In the genomic region with DNA sequence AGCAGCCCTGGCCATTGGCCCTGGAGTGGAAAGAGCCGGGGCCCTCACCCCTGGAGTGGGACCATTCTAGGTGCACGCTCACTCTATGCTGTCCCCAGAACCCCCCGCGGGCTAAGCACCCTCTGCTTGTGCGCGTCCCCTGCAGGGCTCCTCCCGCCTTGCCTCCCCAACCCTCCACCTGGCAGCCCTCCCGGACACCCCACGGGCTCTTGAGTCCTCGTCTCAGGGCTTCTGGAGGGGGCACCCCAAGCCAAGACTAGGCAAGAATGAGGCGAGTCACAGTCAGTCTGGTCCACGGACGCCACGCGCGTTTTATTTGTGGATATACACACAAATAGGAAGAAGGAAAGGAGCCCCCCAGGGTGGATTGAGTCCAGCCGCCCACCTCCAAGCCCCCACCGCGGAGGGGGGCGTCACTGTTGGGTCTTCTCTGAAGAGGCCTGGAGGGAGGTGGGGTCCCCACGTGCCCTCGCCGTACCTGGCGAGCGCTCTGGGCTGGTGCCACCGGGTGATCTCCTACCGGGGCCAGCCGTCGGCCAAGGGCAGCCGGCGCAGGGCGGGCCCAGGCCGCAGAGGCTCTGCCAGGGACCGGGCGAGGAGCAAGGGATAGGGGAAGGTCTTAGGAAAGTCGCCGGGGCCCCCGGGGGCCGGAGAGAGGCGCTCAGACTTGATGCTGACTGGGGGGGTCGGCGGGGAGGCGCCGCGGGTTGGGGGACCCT, we compare ENCODE assay signal across 11 cellular contexts. TPM values are rescaled to one million over a fixed set of nuclear protein-coding genes. Genes with fewer than 3 reads are reported as not detected.
DNase-seq lines count a peak whose midpoint lies in the region; ATAC-seq and TF ChIP-seq lines count a peak whose summit lies in the region.
"Had no signal": no experiment of that assay in that cellular context is flagged by ENCODE, and none has a peak within 500 bp of the region (broad histone marks: within the 10 kb centered on the region; RNA-seq: fewer than 3 reads in every experiment).

No MANE protein-coding gene starts in this region.

- no peaks in the 10 kb centered on the region for H3K9me3 ChIP-seq in left lung

- no peak overlapping the region for H3K4me2 ChIP-seq in KMS-11

- H4K20me1 ChIP-seq in KMS-11 (ENCODE audit: insufficient read depth): no peaks in the 10 kb centered on the region

- in situ Hi-C loops in brain microvascular endothelial cell (cut with HindIII; ENCODE audit: low pct_ligation_motif_present, low sequenced_read_pairs): no loop called here

- H3K9me3 Mint-ChIP-seq in stimulated activated memory B cell treated with anti-CD40 and anti-IgM and Interleukin-4, amounts not matched to agents 10 μg/mL and 1 μg/mL and 100 μg/mL, for 72 hours: no peaks in the 10 kb centered on the region
- H3K9me3 Mint-ChIP-seq: activated T-cell treated with anti-CD3 and anti-CD28 coated beads, Interleukin-2, amount 50 U/mL, for 72 hours; CD8-positive, alpha-beta memory T cell; T-cell had no signal

- peaks cover 28% of the 10 kb centered on the region for H3K36me3 Mint-ChIP-seq in stimulated activated memory B cell treated with anti-CD40 and anti-IgM and Interleukin-4, amounts not matched to agents 10 μg/mL and 1 μg/mL and 100 μg/mL, for 72 hours

- no peak overlapping the region; the same call in 1 of the 2 replicates for H3K9ac ChIP-seq in KMS-11

- no peak overlapping the region for H3K4me3 ChIP-seq in KMS-11 (IDR thresholded peaks at IDR 0.05; ENCODE audit: insufficient read depth, low read depth, low read length)
- peak overlapping the region; percentile 35 for H3K4me3 ChIP-seq in brain microvascular endothelial cell (ENCODE audit: low read depth, low read length)
- H3K4me3 ChIP-seq in left lung: no peak overlapping the region

- intact Hi-C loops in left lung (cut with DNase I): no loop called here

- peak; percentile 5 for ATAC-seq in left lung
- peak; percentile 41 for ATAC-seq in stimulated activated memory B cell treated with anti-CD40 and anti-IgM and Interleukin-4, amounts not matched to agents 10 μg/mL and 1 μg/mL and 100 μg/mL, for 72 hours
- no peak for ATAC-seq in HG03025 (IDR thresholded peaks at IDR 0.05; ENCODE audit: low FRiP score, unreplicated experiment)
- ATAC-seq in GM21825 (IDR thresholded peaks at IDR 0.05; ENCODE audit: unreplicated experiment): no peak

- H3K27ac ChIP-seq in KMS-11 (no peak overlapping the region), brain microvascular endothelial cell (no peak overlapping the region), left lung (no peak overlapping the region)

- no peaks in the 10 kb centered on the region for H3K27me3 Mint-ChIP-seq in stimulated activated memory B cell treated with anti-CD40 and anti-IgM and Interleukin-4, amounts not matched to agents 10 μg/mL and 1 μg/mL and 100 μg/mL, for 72 hours
- H3K27me3 Mint-ChIP-seq: CD8-positive, alpha-beta memory T cell; T-cell had no signal

- H3K4me1 ChIP-seq in KMS-11 (ENCODE audit: low read depth, poor library complexity, severe bottlenecking) (no peaks in the 10 kb centered on the region), left lung (peaks cover 0 to 6% of the 10 kb centered on the region in 2 donors)

- H3K27me3 ChIP-seq in KMS-11 (ENCODE audit: insufficient read depth, low read depth) (no peaks in the 10 kb centered on the region), brain microvascular endothelial cell (replicated peaks) (no peaks in the 10 kb centered on the region), left lung (no peaks in the 10 kb centered on the region)

- no peak overlapping the region for H3K4me3 Mint-ChIP-seq in stimulated activated memory B cell treated with anti-CD40 and anti-IgM and Interleukin-4, amounts not matched to agents 10 μg/mL and 1 μg/mL and 100 μg/mL, for 72 hours
- H3K4me3 Mint-ChIP-seq: activated T-cell treated with anti-CD3 and anti-CD28 coated beads, Interleukin-2, amount 50 U/mL, for 72 hours; CD8-positive, alpha-beta memory T cell; T-cell had no signal

- H3K27ac Mint-ChIP-seq in stimulated activated memory B cell treated with anti-CD40 and anti-IgM and Interleukin-4, amounts not matched to agents 10 μg/mL and 1 μg/mL and 100 μg/mL, for 72 hours: no peak overlapping the region
- H3K27ac Mint-ChIP-seq: activated T-cell treated with anti-CD3 and anti-CD28 coated beads, Interleukin-2, amount 50 U/mL, for 72 hours; CD8-positive, alpha-beta memory T cell; T-cell had no signal

- H3K79me2 ChIP-seq in KMS-11 (ENCODE audit: insufficient read depth, low read depth): no peaks in the 10 kb centered on the region

- TF ChIP-seq CTCF in KMS-11 (conservative IDR thresholded peaks at IDR 0.05; ENCODE audit: low read depth, low read length): no peak
- TF ChIP-seq CTCF in brain microvascular endothelial cell (IDR thresholded peaks at IDR 0.05; ENCODE audit: low read depth, low read length, missing control alignments): no peak
- no peak for TF ChIP-seq CTCF in left lung (IDR thresholded peaks at IDR 0.05)

- no peak for DNase-seq in brain microvascular endothelial cell
- DNase-seq in left lung: peak in 1 of 2 donors; percentile 77
- no peak for DNase-seq in RPMI8226
- DNase-seq: amniotic stem cell had no signal

- peaks cover 11% of the 10 kb centered on the region for H3K4me1 Mint-ChIP-seq in stimulated activated memory B cell treated with anti-CD40 and anti-IgM and Interleukin-4, amounts not matched to agents 10 μg/mL and 1 μg/mL and 100 μg/mL, for 72 hours
- H3K4me1 Mint-ChIP-seq: CD8-positive, alpha-beta memory T cell had no signal

- H2AFZ ChIP-seq in KMS-11 (ENCODE audit: low read depth): peak overlapping the region; percentile 78

- H3K36me3 ChIP-seq in KMS-11 (ENCODE audit: insufficient read depth) (no peaks in the 10 kb centered on the region), brain microvascular endothelial cell (replicated peaks) (no peaks in the 10 kb centered on the region), left lung (peaks cover 0 to 34% of the 10 kb centered on the region in 2 donors)

RNA-seq across cellular contexts. Expression of a gene that starts 7.2 kb away (rescaled TPM):
- total RNA-seq in left lung: 10 to 100 TPM; 25.6 to 27.8 TPM

RNA-seq across cellular contexts. Expression of a gene that starts 24.6 kb away (rescaled TPM):
- 1 to 10 TPM; 1.1 to 2.3 TPM for total RNA-seq in left lung

RNA-seq across cellular contexts. Expression of a gene that starts 46.5 kb away (rescaled TPM):
- total RNA-seq in left lung: 10 to 100 TPM; 23.4 to 39.1 TPM

RNA-seq across cellular contexts. Expression of a gene that starts 46.6 kb away (rescaled TPM):
- 10 to 100 TPM; 74.6 to 82.8 TPM for total RNA-seq in left lung

RNA-seq across cellular contexts. Expression of a gene that starts 57.8 kb away (rescaled TPM):
- 10 to 100 TPM; 10.4 to 22.3 TPM for total RNA-seq in left lung

Comparison
In these comparisons a context has a peak if more than half of its experiments do, and no peak if none do; other contexts are left out.
1. ATAC-seq: peak in left lung (single experiment) and stimulated activated memory B cell treated with anti-CD40 and anti-IgM and Interleukin-4, amounts not matched to agents 10 μg/mL and 1 μg/mL and 100 μg/mL, for 72 hours (single experiment); none in HG03025 (single experiment) and GM21825 (single experiment).